ENCODE assay signal across 1 cellular context in the genomic region with DNA sequence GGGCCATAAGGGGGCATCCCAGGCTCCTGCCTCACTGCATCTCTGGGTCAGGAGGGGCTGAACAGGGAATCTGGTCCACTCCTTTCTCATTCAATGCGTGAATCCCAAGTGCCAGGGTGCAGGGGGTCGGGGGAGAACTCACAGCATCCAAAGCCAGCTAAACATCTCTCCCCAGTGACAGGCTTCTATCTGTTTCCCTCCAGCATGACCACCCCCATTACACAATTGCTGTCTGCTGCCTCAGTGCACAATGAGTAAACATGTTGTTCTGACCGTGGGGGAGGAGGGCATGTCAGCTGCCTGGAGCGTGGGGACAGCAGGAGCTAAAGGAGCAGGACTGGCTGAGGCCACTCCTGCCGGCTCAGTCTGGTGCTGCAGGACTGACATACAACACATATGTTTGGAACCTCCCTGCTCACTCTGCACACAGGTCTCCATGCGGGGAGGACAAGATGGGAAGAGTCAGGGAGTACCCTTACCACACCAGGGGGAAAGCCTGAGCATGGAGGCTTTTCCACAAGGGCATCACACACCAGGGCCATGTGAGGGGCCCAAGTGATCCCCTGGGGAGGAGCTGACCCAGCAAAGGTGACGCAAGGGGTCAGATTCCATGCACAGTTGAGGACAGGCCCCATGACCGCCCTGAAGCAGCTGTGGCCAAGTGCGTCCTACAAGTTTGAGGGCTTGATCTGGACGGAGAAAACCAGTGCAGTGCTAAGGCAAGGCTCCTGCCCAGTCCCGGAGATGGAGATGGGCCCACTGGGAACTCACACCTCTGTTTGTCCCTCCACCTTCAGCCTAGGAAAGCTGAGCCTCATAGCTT.
TF ChIP-seq lines count a peak whose summit lies in the region.

No MANE protein-coding gene starts in this region.

TF ChIP-seq in HepG2, 621 proteins besides CTCF, POLR2A, EP300 and RAD21 (continued from another document and continues in another):
- TF ChIP-seq MATR3 (CRISPR knock-in tag; IDR thresholded peaks at IDR 0.05) (no peak), ZNF430 (CRISPR knock-in tag; IDR thresholded peaks at IDR 0.05) (peak; percentile 42; the same call in 1 of the 2 replicates), ZNF879 (CRISPR knock-in tag; IDR thresholded peaks at IDR 0.05) (no peak), ETV5 (CRISPR knock-in tag; IDR thresholded peaks at IDR 0.05; ENCODE audit: borderline replicate concordance) (peak; percentile 50; the same call in 1 of the 2 replicates), ARNTL (CRISPR knock-in tag; IDR thresholded peaks at IDR 0.05) (peak; percentile 97), TBP (CRISPR knock-in tag; IDR thresholded peaks at IDR 0.05) (no peak), GABPA (IDR thresholded peaks at IDR 0.05; ENCODE audit: low read depth, low read length) (no peak), GABPA (CRISPR knock-in tag; IDR thresholded peaks at IDR 0.05; ENCODE audit: low read depth) (peak; percentile 47), ZFP82 (CRISPR knock-in tag; IDR thresholded peaks at IDR 0.05; ENCODE audit: borderline replicate concordance) (no peak), ZSCAN31 (CRISPR knock-in tag; IDR thresholded peaks at IDR 0.05; ENCODE audit: low read depth) (peak; percentile 74; the same call in 1 of the 2 replicates), ZKSCAN8 (CRISPR knock-in tag; IDR thresholded peaks at IDR 0.05; ENCODE audit: borderline replicate concordance) (no peak), ZFP1 (CRISPR knock-in tag; IDR thresholded peaks at IDR 0.05) (no peak), CENPT (CRISPR knock-in tag; IDR thresholded peaks at IDR 0.05; ENCODE audit: low read depth) (no peak), ZKSCAN5 (CRISPR knock-in tag; IDR thresholded peaks at IDR 0.05) (no peak), ZNF138 (CRISPR knock-in tag; IDR thresholded peaks at IDR 0.05; ENCODE audit: low read depth) (no peak), SNAPC2 (CRISPR knock-in tag; IDR thresholded peaks at IDR 0.05) (no peak), CEBPG (CRISPR knock-in tag; IDR thresholded peaks at IDR 0.05) (peak; percentile 88), SRSF1 (optimal IDR thresholded peaks at IDR 0.05; ENCODE audit: low read depth, low read length) (no peak), THYN1 (CRISPR knock-in tag; IDR thresholded peaks at IDR 0.05; ENCODE audit: borderline replicate concordance, low read depth) (no peak), NFYB (CRISPR knock-in tag; IDR thresholded peaks at IDR 0.05) (no peak), ZNF264 (CRISPR knock-in tag; IDR thresholded peaks at IDR 0.05) (no peak), NR1H2 (CRISPR knock-in tag; IDR thresholded peaks at IDR 0.05; ENCODE audit: borderline replicate concordance, low read depth) (no peak), ZC3H4 (CRISPR knock-in tag; IDR thresholded peaks at IDR 0.05; ENCODE audit: borderline replicate concordance) (peak; percentile 28; the same call in 1 of the 2 replicates), ZNF256 (CRISPR knock-in tag; conservative IDR thresholded peaks at IDR 0.05) (no peak), NFIC (IDR thresholded peaks at IDR 0.05; ENCODE audit: low read length) (no peak), ZNF761 (CRISPR knock-in tag; conservative IDR thresholded peaks at IDR 0.05) (no peak), MBNL3 (CRISPR knock-in tag; conservative IDR thresholded peaks at IDR 0.05) (no peak), ZNF432 (CRISPR knock-in tag; IDR thresholded peaks at IDR 0.05; ENCODE audit: borderline replicate concordance) (no peak), ARNT (IDR thresholded peaks at IDR 0.05) (no peak)
- TF ChIP-seq, protein P1, sequence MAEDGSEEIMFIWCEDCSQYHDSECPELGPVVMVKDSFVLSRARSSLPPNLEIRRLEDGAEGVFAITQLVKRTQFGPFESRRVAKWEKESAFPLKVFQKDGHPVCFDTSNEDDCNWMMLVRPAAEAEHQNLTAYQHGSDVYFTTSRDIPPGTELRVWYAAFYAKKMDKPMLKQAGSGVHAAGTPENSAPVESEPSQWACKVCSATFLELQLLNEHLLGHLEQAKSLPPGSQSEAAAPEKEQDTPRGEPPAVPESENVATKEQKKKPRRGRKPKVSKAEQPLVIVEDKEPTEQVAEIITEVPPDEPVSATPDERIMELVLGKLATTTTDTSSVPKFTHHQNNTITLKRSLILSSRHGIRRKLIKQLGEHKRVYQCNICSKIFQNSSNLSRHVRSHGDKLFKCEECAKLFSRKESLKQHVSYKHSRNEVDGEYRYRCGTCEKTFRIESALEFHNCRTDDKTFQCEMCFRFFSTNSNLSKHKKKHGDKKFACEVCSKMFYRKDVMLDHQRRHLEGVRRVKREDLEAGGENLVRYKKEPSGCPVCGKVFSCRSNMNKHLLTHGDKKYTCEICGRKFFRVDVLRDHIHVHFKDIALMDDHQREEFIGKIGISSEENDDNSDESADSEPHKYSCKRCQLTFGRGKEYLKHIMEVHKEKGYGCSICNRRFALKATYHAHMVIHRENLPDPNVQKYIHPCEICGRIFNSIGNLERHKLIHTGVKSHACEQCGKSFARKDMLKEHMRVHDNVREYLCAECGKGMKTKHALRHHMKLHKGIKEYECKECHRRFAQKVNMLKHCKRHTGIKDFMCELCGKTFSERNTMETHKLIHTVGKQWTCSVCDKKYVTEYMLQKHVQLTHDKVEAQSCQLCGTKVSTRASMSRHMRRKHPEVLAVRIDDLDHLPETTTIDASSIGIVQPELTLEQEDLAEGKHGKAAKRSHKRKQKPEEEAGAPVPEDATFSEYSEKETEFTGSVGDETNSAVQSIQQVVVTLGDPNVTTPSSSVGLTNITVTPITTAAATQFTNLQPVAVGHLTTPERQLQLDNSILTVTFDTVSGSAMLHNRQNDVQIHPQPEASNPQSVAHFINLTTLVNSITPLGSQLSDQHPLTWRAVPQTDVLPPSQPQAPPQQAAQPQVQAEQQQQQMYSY (CRISPR knock-in tag; IDR thresholded peaks at IDR 0.05): no peak
- TF ChIP-seq, protein P2, sequence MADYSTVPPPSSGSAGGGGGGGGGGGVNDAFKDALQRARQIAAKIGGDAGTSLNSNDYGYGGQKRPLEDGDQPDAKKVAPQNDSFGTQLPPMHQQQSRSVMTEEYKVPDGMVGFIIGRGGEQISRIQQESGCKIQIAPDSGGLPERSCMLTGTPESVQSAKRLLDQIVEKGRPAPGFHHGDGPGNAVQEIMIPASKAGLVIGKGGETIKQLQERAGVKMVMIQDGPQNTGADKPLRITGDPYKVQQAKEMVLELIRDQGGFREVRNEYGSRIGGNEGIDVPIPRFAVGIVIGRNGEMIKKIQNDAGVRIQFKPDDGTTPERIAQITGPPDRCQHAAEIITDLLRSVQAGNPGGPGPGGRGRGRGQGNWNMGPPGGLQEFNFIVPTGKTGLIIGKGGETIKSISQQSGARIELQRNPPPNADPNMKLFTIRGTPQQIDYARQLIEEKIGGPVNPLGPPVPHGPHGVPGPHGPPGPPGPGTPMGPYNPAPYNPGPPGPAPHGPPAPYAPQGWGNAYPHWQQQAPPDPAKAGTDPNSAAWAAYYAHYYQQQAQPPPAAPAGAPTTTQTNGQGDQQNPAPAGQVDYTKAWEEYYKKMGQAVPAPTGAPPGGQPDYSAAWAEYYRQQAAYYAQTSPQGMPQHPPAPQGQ (CRISPR knock-in tag; IDR thresholded peaks at IDR 0.05; ENCODE audit: borderline replicate concordance): no peak
- TF ChIP-seq, protein P3, sequence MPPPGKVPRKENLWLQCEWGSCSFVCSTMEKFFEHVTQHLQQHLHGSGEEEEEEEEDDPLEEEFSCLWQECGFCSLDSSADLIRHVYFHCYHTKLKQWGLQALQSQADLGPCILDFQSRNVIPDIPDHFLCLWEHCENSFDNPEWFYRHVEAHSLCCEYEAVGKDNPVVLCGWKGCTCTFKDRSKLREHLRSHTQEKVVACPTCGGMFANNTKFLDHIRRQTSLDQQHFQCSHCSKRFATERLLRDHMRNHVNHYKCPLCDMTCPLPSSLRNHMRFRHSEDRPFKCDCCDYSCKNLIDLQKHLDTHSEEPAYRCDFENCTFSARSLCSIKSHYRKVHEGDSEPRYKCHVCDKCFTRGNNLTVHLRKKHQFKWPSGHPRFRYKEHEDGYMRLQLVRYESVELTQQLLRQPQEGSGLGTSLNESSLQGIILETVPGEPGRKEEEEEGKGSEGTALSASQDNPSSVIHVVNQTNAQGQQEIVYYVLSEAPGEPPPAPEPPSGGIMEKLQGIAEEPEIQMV (CRISPR knock-in tag; IDR thresholded peaks at IDR 0.05; ENCODE audit: low read depth): no peak
- TF ChIP-seq, protein P4, sequence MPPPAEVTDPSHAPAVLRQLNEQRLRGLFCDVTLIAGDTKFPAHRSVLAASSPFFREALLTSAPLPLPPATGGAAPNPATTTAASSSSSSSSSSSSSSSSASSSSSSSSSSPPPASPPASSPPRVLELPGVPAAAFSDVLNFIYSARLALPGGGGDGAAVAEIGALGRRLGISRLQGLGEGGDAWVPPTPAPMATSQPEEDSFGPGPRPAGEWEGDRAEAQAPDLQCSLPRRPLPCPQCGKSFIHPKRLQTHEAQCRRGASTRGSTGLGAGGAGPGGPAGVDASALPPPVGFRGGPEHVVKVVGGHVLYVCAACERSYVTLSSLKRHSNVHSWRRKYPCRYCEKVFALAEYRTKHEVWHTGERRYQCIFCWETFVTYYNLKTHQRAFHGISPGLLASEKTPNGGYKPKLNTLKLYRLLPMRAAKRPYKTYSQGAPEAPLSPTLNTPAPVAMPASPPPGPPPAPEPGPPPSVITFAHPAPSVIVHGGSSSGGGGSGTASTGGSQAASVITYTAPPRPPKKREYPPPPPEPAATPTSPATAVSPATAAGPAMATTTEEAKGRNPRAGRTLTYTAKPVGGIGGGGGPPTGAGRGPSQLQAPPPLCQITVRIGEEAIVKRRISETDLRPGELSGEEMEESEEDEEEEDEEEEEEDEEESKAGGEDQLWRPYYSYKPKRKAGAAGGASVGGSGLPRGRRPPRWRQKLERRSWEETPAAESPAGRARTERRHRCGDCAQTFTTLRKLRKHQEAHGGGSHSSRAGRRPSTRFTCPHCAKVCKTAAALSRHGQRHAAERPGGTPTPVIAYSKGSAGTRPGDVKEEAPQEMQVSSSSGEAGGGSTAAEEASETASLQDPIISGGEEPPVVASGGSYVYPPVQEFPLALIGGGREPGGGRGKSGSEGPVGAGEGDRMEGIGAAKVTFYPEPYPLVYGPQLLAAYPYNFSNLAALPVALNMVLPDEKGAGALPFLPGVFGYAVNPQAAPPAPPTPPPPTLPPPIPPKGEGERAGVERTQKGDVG (CRISPR knock-in tag; IDR thresholded peaks at IDR 0.05; ENCODE audit: borderline replicate concordance): no peak
- TF ChIP-seq, protein P5, sequence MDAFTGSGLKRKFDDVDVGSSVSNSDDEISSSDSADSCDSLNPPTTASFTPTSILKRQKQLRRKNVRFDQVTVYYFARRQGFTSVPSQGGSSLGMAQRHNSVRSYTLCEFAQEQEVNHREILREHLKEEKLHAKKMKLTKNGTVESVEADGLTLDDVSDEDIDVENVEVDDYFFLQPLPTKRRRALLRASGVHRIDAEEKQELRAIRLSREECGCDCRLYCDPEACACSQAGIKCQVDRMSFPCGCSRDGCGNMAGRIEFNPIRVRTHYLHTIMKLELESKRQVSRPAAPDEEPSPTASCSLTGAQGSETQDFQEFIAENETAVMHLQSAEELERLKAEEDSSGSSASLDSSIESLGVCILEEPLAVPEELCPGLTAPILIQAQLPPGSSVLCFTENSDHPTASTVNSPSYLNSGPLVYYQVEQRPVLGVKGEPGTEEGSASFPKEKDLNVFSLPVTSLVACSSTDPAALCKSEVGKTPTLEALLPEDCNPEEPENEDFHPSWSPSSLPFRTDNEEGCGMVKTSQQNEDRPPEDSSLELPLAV (CRISPR knock-in tag; conservative IDR thresholded peaks at IDR 0.05; ENCODE audit: low read depth): no peak
- TF ChIP-seq, protein P6, sequence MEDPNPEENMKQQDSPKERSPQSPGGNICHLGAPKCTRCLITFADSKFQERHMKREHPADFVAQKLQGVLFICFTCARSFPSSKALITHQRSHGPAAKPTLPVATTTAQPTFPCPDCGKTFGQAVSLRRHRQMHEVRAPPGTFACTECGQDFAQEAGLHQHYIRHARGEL (CRISPR knock-in tag; IDR thresholded peaks at IDR 0.05): no peak
- TF ChIP-seq, protein P7, sequence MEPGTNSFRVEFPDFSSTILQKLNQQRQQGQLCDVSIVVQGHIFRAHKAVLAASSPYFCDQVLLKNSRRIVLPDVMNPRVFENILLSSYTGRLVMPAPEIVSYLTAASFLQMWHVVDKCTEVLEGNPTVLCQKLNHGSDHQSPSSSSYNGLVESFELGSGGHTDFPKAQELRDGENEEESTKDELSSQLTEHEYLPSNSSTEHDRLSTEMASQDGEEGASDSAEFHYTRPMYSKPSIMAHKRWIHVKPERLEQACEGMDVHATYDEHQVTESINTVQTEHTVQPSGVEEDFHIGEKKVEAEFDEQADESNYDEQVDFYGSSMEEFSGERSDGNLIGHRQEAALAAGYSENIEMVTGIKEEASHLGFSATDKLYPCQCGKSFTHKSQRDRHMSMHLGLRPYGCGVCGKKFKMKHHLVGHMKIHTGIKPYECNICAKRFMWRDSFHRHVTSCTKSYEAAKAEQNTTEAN (CRISPR knock-in tag; conservative IDR thresholded peaks at IDR 0.05): no peak
- TF ChIP-seq, protein P8, sequence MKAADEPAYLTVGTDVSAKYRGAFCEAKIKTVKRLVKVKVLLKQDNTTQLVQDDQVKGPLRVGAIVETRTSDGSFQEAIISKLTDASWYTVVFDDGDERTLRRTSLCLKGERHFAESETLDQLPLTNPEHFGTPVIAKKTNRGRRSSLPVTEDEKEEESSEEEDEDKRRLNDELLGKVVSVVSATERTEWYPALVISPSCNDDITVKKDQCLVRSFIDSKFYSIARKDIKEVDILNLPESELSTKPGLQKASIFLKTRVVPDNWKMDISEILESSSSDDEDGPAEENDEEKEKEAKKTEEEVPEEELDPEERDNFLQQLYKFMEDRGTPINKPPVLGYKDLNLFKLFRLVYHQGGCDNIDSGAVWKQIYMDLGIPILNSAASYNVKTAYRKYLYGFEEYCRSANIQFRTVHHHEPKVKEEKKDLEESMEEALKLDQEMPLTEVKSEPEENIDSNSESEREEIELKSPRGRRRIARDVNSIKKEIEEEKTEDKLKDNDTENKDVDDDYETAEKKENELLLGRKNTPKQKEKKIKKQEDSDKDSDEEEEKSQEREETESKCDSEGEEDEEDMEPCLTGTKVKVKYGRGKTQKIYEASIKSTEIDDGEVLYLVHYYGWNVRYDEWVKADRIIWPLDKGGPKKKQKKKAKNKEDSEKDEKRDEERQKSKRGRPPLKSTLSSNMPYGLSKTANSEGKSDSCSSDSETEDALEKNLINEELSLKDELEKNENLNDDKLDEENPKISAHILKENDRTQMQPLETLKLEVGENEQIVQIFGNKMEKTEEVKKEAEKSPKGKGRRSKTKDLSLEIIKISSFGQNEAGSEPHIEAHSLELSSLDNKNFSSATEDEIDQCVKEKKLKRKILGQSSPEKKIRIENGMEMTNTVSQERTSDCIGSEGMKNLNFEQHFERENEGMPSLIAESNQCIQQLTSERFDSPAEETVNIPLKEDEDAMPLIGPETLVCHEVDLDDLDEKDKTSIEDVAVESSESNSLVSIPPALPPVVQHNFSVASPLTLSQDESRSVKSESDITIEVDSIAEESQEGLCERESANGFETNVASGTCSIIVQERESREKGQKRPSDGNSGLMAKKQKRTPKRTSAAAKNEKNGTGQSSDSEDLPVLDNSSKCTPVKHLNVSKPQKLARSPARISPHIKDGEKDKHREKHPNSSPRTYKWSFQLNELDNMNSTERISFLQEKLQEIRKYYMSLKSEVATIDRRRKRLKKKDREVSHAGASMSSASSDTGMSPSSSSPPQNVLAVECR (CRISPR knock-in tag; IDR thresholded peaks at IDR 0.05; ENCODE audit: borderline replicate concordance): peak; percentile 85
- TF ChIP-seq, protein P9, sequence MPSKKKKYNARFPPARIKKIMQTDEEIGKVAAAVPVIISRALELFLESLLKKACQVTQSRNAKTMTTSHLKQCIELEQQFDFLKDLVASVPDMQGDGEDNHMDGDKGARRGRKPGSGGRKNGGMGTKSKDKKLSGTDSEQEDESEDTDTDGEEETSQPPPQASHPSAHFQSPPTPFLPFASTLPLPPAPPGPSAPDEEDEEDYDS (CRISPR knock-in tag; IDR thresholded peaks at IDR 0.05): no peak
